ENCODE assay signal across 10 cellular contexts in genomic region chr15:66004618-66005262, GRCh38.
DNase-seq lines count a peak whose midpoint lies in the region; ATAC-seq lines count a peak whose summit lies in the region.
"Had no signal": no experiment of that assay in that cellular context is flagged by ENCODE, and none has a peak within 500 bp of the region (broad histone marks: within the 10 kb centered on the region; RNA-seq: fewer than 3 reads in every experiment).

No MANE protein-coding gene starts in this region.

- intact Hi-C loops in head of caudate nucleus (cut with DNase I): no loop called here

- in situ Hi-C loops in Caki2 (cut with HindIII; ENCODE audit: low pct_unique_long_range_greater_than_20kb, low sequenced_read_pairs): no loop called here

- DNase-seq in Caki2 (ENCODE audit: low read depth): peak; percentile 34
- peak; percentile 54 for DNase-seq in HPDE6-E6E7 (ENCODE audit: extremely low spot score)
- DNase-seq in activated CD4-positive, alpha-beta memory T cell treated with anti-CD3 and anti-CD28 coated beads, Interleukin-2, amount 10 ng/mL, durations not matched to agents 7 days and 5 days: peak; percentile 24
- peak; percentile 83 for DNase-seq in iPS-NIHi7 (ENCODE audit: extremely low spot score)
- no peak for DNase-seq in head of caudate nucleus
- no peak for DNase-seq in activated gamma-delta T cell (lab: John Stamatoyannopoulos, UW)
- DNase-seq: H9 had no signal

- no peaks in the 10 kb centered on the region for H3K9me3 Mint-ChIP-seq in activated CD4-positive, alpha-beta memory T cell treated with anti-CD3 and anti-CD28 coated beads, Interleukin-2, amount 10 ng/mL, durations not matched to agents 7 days and 5 days
- H3K9me3 Mint-ChIP-seq: H9 had no signal

- H3K36me3 Mint-ChIP-seq in activated CD4-positive, alpha-beta memory T cell treated with anti-CD3 and anti-CD28 coated beads, Interleukin-2, amount 10 ng/mL, durations not matched to agents 7 days and 5 days (ENCODE audit: low read depth): no peaks in the 10 kb centered on the region
- H3K36me3 Mint-ChIP-seq: activated naive CD8-positive, alpha-beta T cell had no signal

- CTCF ChIA-PET in activated CD4-positive, alpha-beta memory T cell treated with anti-CD3 and anti-CD28 coated beads, Interleukin-2, amount 10 ng/mL, durations not matched to agents 7 days and 5 days (lab: Charles Lee): interaction anchor here (0.8 kb wide), 1 partner anchor 25 kb away, joined by 4 read pairs; no protein-coding TSS in a partner anchor

- ATAC-seq in GM19023 (IDR thresholded peaks at IDR 0.05; ENCODE audit: unreplicated experiment) (no peak), GM19467 (IDR thresholded peaks at IDR 0.05; ENCODE audit: unreplicated experiment) (no peak)

- H3K27me3 Mint-ChIP-seq in activated CD4-positive, alpha-beta memory T cell treated with anti-CD3 and anti-CD28 coated beads, Interleukin-2, amount 10 ng/mL, durations not matched to agents 7 days and 5 days: peaks cover 15% of the 10 kb centered on the region

- no peaks in the 10 kb centered on the region for H3K4me1 Mint-ChIP-seq in activated CD4-positive, alpha-beta memory T cell treated with anti-CD3 and anti-CD28 coated beads, Interleukin-2, amount 10 ng/mL, durations not matched to agents 7 days and 5 days

- no peak overlapping the region for H3K4me3 Mint-ChIP-seq in activated CD4-positive, alpha-beta memory T cell treated with anti-CD3 and anti-CD28 coated beads, Interleukin-2, amount 10 ng/mL, durations not matched to agents 7 days and 5 days
- H3K4me3 Mint-ChIP-seq: activated naive CD8-positive, alpha-beta T cell; H9 had no signal

- no peak overlapping the region for H3K27ac Mint-ChIP-seq in activated CD4-positive, alpha-beta memory T cell treated with anti-CD3 and anti-CD28 coated beads, Interleukin-2, amount 10 ng/mL, durations not matched to agents 7 days and 5 days
- H3K27ac Mint-ChIP-seq: activated naive CD8-positive, alpha-beta T cell; H9 had no signal

- POLR2A ChIA-PET in activated CD4-positive, alpha-beta memory T cell treated with anti-CD3 and anti-CD28 coated beads, Interleukin-2, amount 10 ng/mL, durations not matched to agents 7 days and 5 days (lab: Charles Lee): no interaction called here

Comparison
In these comparisons a context has a peak if more than half of its experiments do, and no peak if none do; other contexts are left out.
1. DNase-seq: peak in Caki2 (single experiment), HPDE6-E6E7 (single experiment), activated CD4-positive, alpha-beta memory T cell treated with anti-CD3 and anti-CD28 coated beads, Interleukin-2, amount 10 ng/mL, durations not matched to agents 7 days and 5 days (single experiment) and iPS-NIHi7 (single experiment); none in head of caudate nucleus (0 of 42) and activated gamma-delta T cell (single experiment).